ENCODE assay signal across 8 cellular contexts in genomic region chr1:150009604-150010387, GRCh38. TPM values are rescaled to one million over a fixed set of nuclear protein-coding genes. Genes with fewer than 3 reads are reported as not detected.
DNase-seq lines count a peak whose midpoint lies in the region; ATAC-seq and TF ChIP-seq lines count a peak whose summit lies in the region.

No MANE protein-coding gene starts in this region.

- intact Hi-C loops in mucosa of descending colon (cut with DNase I, micrococcal nuclease), result no loop called here

- ATAC-seq in HG02852 (IDR thresholded peaks at IDR 0.05; ENCODE audit: unreplicated experiment) (peak; percentile 27), mucosa of descending colon (peak; percentile 65)

- no peaks in the 10 kb centered on the region for H3K9me3 ChIP-seq in mucosa of descending colon

- no peaks in the 10 kb centered on the region for H3K36me3 ChIP-seq in mucosa of descending colon (ENCODE audit: low read depth)

- peak overlapping the region; percentile 90 for H3K27ac ChIP-seq in epithelial cell of prostate

- TF ChIP-seq CTCF in mucosa of descending colon (IDR thresholded peaks at IDR 0.05), result no peak

- H3K4me1 ChIP-seq in mucosa of descending colon (ENCODE audit: low read depth), result peaks cover 29% of the 10 kb centered on the region

- DNase-seq in EH (ENCODE audit: low read depth), result peak; percentile 87
- DNase-seq in NCI-H69 (lab: John Stamatoyannopoulos, UW), result peak; percentile 78
- peak; percentile 24 for DNase-seq in activated CD8-positive, alpha-beta memory T cell treated with anti-CD3 and anti-CD28 coated beads, Interleukin-2, amount 50 U/mL, for 24 hours (ENCODE audit: extremely low read depth)
- peak; percentile 16 for DNase-seq in epithelial cell of prostate (ENCODE audit: low read depth, low spot score)
- peak in 2 of 3 donors; percentile 37 to 59 for DNase-seq in mucosa of descending colon
- DNase-seq in stimulated activated CD8-positive, alpha-beta memory T cell treated with anti-CD3 and anti-CD28 coated beads, Interleukin-4, amount 100 ng/mL, for 24 hours (ENCODE audit: low read depth), result peak; percentile 28
- no peak for DNase-seq in SKM-1 treated with dmso at 0.1 percent for 144 hours (lab: John Stamatoyannopoulos, UW; ENCODE audit: unreplicated experiment)

- peak overlapping the region; percentile 83 for H3K4me3 ChIP-seq in mucosa of descending colon

RNA-seq across cellular contexts. Expression of gene OTUD7B, which starts 0.7 kb away (rescaled TPM):
- 10 to 100 TPM; 39.2 to 52.7 (median 49.3) TPM for total RNA-seq in mucosa of descending colon

RNA-seq across cellular contexts. Expression of gene VPS45, which starts 57.8 kb away (rescaled TPM):
- 10 to 100 TPM; 28.3 to 43.4 (median 33.6) TPM for total RNA-seq in mucosa of descending colon
